Comparison of ENCODE assay signal across 33 cellular contexts in genomic region chr1:185676969-185677368, GRCh38. TPM values are rescaled to one million over a fixed set of nuclear protein-coding genes. Genes with fewer than 3 reads are reported as not detected.
"Had no signal": no experiment of that assay in that cellular context is flagged by ENCODE, and none has a peak within 500 bp of the region (broad histone marks: within the 10 kb centered on the region; RNA-seq: fewer than 3 reads in every experiment).

No MANE protein-coding gene starts in this region.

- H3K27ac ChIP-seq: brain microvascular endothelial cell, coronary artery, dorsolateral prefrontal cortex, gastroesophageal sphincter, hepatocyte, pancreas, prostate gland, right atrium auricular region, vagina, VCaP had no signal

- H3K4me2 ChIP-seq: hepatocyte, smooth muscle cell had no signal

- H3K9me3 Mint-ChIP-seq: activated naive CD4-positive, alpha-beta T cell treated with anti-CD3 and anti-CD28 coated beads for 36 hours; mesothelial cell of epicardium; type B pancreatic cell had no signal

- H3K4me3 Mint-ChIP-seq: activated naive CD4-positive, alpha-beta T cell treated with anti-CD3 and anti-CD28 coated beads for 36 hours; activated naive CD8-positive, alpha-beta T cell treated with anti-CD3 and anti-CD28 coated beads, Interleukin-2, amount 10 ng/mL, durations not matched to agents 7 days and 5 days; activated T-helper 1 cell treated with anti-CD3 and anti-CD28 coated beads, Interleukin-12 subunit alpha, Interleukin-12 subunit beta, Interleukin-2, Interleukin-4 antibody, amounts not matched to agents 30 ng/mL and 10 ng/mL and 1 ng/mL, durations not matched to agents 14 hours and 24 hours and 36 hours; mesothelial cell of epicardium; stimulated activated memory B cell treated with anti-CD40 and anti-IgM and Interleukin-4, amounts not matched to agents 10 μg/mL and 1 μg/mL and 100 μg/mL, for 72 hours; stimulated activated naive CD8-positive, alpha-beta T cell treated with anti-CD3 and anti-CD28 coated beads, Interleukin-15, amount 100 ng/mL, for 72 hours; type B pancreatic cell had no signal

- H3K9me3 ChIP-seq: gastroesophageal sphincter, pancreas, prostate gland, right atrium auricular region, vagina had no signal

- H2AFZ ChIP-seq: hepatocyte had no signal

- H3K79me2 ChIP-seq: hepatocyte had no signal

- H3K36me3 ChIP-seq: brain microvascular endothelial cell, gastroesophageal sphincter, pancreas, prostate gland, right atrium auricular region, vagina had no signal

- DNase-seq: activated CD4-positive, alpha-beta T cell treated with anti-CD3 and anti-CD28 coated beads for 4 hours; activated CD4-positive, alpha-beta T cell treated with anti-CD3 and anti-CD28 coated beads, Interleukin-2, amount 50 U/mL, for 4 hours; activated CD8-positive, alpha-beta memory T cell treated with anti-CD3 and anti-CD28 coated beads, Interleukin-2, amount 50 U/mL, for 4 hours; activated effector memory CD4-positive, alpha-beta T cell treated with anti-CD3 and anti-CD28 coated beads, Interleukin-2, amount 50 U/mL, for 16 hours; activated naive CD4-positive, alpha-beta T cell treated with anti-CD3 and anti-CD28 coated beads for 36 hours; activated naive CD8-positive, alpha-beta T cell treated with anti-CD3 and anti-CD28 coated beads, Interleukin-2, amount 10 ng/mL, durations not matched to agents 7 days and 5 days; activated T-cell treated with anti-CD3 and anti-CD28 coated beads, Interleukin-2, amount 50 U/mL, for 1 hour; amniotic stem cell; brain microvascular endothelial cell; dorsolateral prefrontal cortex; effector memory CD4-positive, alpha-beta T cell; erythroblast; nucleus accumbens; pancreas; stimulated activated CD4-positive, alpha-beta T cell treated with anti-CD3 and anti-CD28 coated beads, Interleukin-1b, Interleukin-23, amount 100 ng/mL, for 48 hours; stimulated activated CD4-positive, alpha-beta T cell treated with anti-CD3 and anti-CD28 coated beads, Interleukin-4, amount 100 ng/mL, for 4 hours; stimulated activated CD8-positive, alpha-beta memory T cell treated with anti-CD3 and anti-CD28 coated beads, Interleukin-4, amount 100 ng/mL, for 48 hours; stimulated activated naive CD8-positive, alpha-beta T cell treated with anti-CD3 and anti-CD28 coated beads, Interleukin-15, amount 100 ng/mL, for 72 hours; substantia nigra; T-helper 9 cell had no signal

- H3K36me3 Mint-ChIP-seq: mesothelial cell of epicardium; stimulated activated memory B cell treated with anti-CD40 and anti-IgM and Interleukin-4, amounts not matched to agents 10 μg/mL and 1 μg/mL and 100 μg/mL, for 72 hours; type B pancreatic cell had no signal

- H3K27me3 Mint-ChIP-seq: activated naive CD8-positive, alpha-beta T cell treated with anti-CD3 and anti-CD28 coated beads, Interleukin-2, amount 10 ng/mL, durations not matched to agents 7 days and 5 days; naive thymus-derived CD4-positive, alpha-beta T cell; stimulated activated memory B cell treated with anti-CD40 and anti-IgM and Interleukin-4, amounts not matched to agents 10 μg/mL and 1 μg/mL and 100 μg/mL, for 72 hours; stimulated activated naive CD8-positive, alpha-beta T cell treated with anti-CD3 and anti-CD28 coated beads, Interleukin-15, amount 100 ng/mL, for 72 hours had no signal

- H3K27me3 ChIP-seq: brain microvascular endothelial cell, gastroesophageal sphincter, hepatocyte, pancreas, right atrium auricular region, vagina had no signal

- ATAC-seq: gastroesophageal sphincter; naive thymus-derived CD4-positive, alpha-beta T cell; pancreas; stimulated activated memory B cell treated with anti-CD40 and anti-IgM and Interleukin-4, amounts not matched to agents 10 μg/mL and 1 μg/mL and 100 μg/mL, for 72 hours; stimulated activated naive CD8-positive, alpha-beta T cell treated with anti-CD3 and anti-CD28 coated beads, Interleukin-15, amount 100 ng/mL, for 72 hours had no signal

- H3K4me1 ChIP-seq: gastroesophageal sphincter, prostate gland, vagina had no signal

- H3K27ac Mint-ChIP-seq: activated naive CD4-positive, alpha-beta T cell treated with anti-CD3 and anti-CD28 coated beads for 36 hours; activated naive CD8-positive, alpha-beta T cell treated with anti-CD3 and anti-CD28 coated beads, Interleukin-2, amount 10 ng/mL, durations not matched to agents 7 days and 5 days; activated T-helper 1 cell treated with anti-CD3 and anti-CD28 coated beads, Interleukin-12 subunit alpha, Interleukin-12 subunit beta, Interleukin-2, Interleukin-4 antibody, amounts not matched to agents 30 ng/mL and 10 ng/mL and 1 ng/mL, durations not matched to agents 14 hours and 24 hours and 36 hours; mesothelial cell of epicardium; stimulated activated memory B cell treated with anti-CD40 and anti-IgM and Interleukin-4, amounts not matched to agents 10 μg/mL and 1 μg/mL and 100 μg/mL, for 72 hours; type B pancreatic cell had no signal

- H3K4me3 ChIP-seq: coronary artery, dorsolateral prefrontal cortex, gastroesophageal sphincter, hepatocyte, pancreas, prostate gland, right atrium auricular region, smooth muscle cell, vagina had no signal

RNA-seq across cellular contexts. Expression of gene HMCN1, which starts 57.2 kb away (rescaled TPM):
- total RNA-seq: activated T-helper 1 cell treated with anti-CD3 and anti-CD28 coated beads, Interleukin-12 subunit alpha, Interleukin-12 subunit beta, Interleukin-2, Interleukin-4 antibody, amounts not matched to agents 30 ng/mL and 10 ng/mL and 1 ng/mL, durations not matched to agents 14 hours and 24 hours and 36 hours had no signal
